In genomic region chrX:130339408-130340222, GRCh38 we compare ENCODE assay signal across 8 cellular contexts. TPM values are rescaled to one million over a fixed set of nuclear protein-coding genes. Genes with fewer than 3 reads are reported as not detected.
DNase-seq lines count a peak whose midpoint lies in the region; ATAC-seq and TF ChIP-seq lines count a peak whose summit lies in the region.

TSS of gene SLC25A14 (plus strand) at chrX:130339919. CDS start at chrX:130340279, 360 bp downstream.

- H3K4me1 Mint-ChIP-seq in IgD-negative memory B cell = peaks cover 0 to 10% (median 6%) of the 10 kb centered on the region in 3 donors

- H3K27me3 Mint-ChIP-seq in IgD-negative memory B cell = peaks cover 2% of the 10 kb centered on the region

- H3K79me2 ChIP-seq in PC-9 (ENCODE audit: low read depth) = no peaks in the 10 kb centered on the region; the same call in 1 of the 2 replicates

- TSS peak; percentile 80 for BruUV-seq in PC-9 (replicated peaks; lab: Mats Ljungman, UMichigan)

- H3K36me3 ChIP-seq in PC-9 (ENCODE audit: low read depth) = no peaks in the 10 kb centered on the region
- H3K36me3 ChIP-seq in muscle layer of duodenum (ENCODE audit: control insufficient read depth in 1 of 2, insufficient read depth in 2 of 2, low read length in 2 of 2) = no peaks in the 10 kb centered on the region

- peak within 1 kb of the TSS; percentile 91 to 98 (median 94) for H3K4me3 Mint-ChIP-seq in IgD-negative memory B cell

- H3K27ac Mint-ChIP-seq in IgD-negative memory B cell = peak within 1 kb of the TSS; percentile 81 to 97 (median 88)

- no peaks in the 10 kb centered on the region for H3F3A ChIP-seq in PC-9 (ENCODE audit: insufficient read depth, low read depth)

- no peaks in the 10 kb centered on the region for H3K36me3 Mint-ChIP-seq in IgD-negative memory B cell

- no peaks in the 10 kb centered on the region for H3K9me2 ChIP-seq in PC-9 (ENCODE audit: insufficient read depth)

- intact Hi-C loops in PC-9 (cut with micrococcal nuclease; ENCODE audit: unreplicated experiment) = loop anchor here (1.0 to 5.0 kb wide), 2 partner anchors 53 to 71 kb away; partner anchors contain the start of gene ZNF280C

- CTCF ChIA-PET in PC-9 (lab: Charles Lee) = no interaction called here

- H3K4me3 ChIP-seq in PC-9 (peak within 1 kb of the TSS; percentile 80), muscle layer of duodenum (ENCODE audit: low read depth in 1 of 2, low read length in 2 of 2) (peak within 1 kb of the TSS; percentile 81 to 98)

- 0 out of 2 replicates have a peak within 1 kb of the TSS, but pooled peaks have one; percentile 19 for H3K27ac ChIP-seq in PC-9
- no peak within 1 kb of the TSS for H3K27ac ChIP-seq in muscle layer of duodenum (ENCODE audit: low read length)

- ATAC-seq in GM21576 (IDR thresholded peaks at IDR 0.05; ENCODE audit: unreplicated experiment) = peak; percentile 99
- ATAC-seq in esophagus mucosa = peak; percentile 86

- H3K4me1 ChIP-seq in PC-9 (replicated peaks; ENCODE audit: insufficient read depth) (0 out of 2 replicates have a peak, but pooled peaks cover 5% of the 10 kb centered on the region), muscle layer of duodenum (ENCODE audit: control insufficient read depth in 1 of 2, insufficient read depth in 2 of 2, low read length in 2 of 2) (no peaks in the 10 kb centered on the region)

- no peaks in the 10 kb centered on the region for H3K27me3 ChIP-seq in PC-9 (ENCODE audit: insufficient read depth, low read depth)
- H3K27me3 ChIP-seq in muscle layer of duodenum (ENCODE audit: low read depth, low read length) = no peaks in the 10 kb centered on the region

- POLR2A ChIA-PET in PC-9 (lab: Charles Lee; ENCODE audit: unreplicated experiment) = interaction anchor here (0.8 kb wide), 1 partner anchor 563 kb away, joined by 14 read pairs; the partner anchor contains the start of gene ENOX2

- H3K9me3 ChIP-seq in PC-9 (ENCODE audit: insufficient read depth, low read depth) (no peaks in the 10 kb centered on the region), muscle layer of duodenum (ENCODE audit: control insufficient read depth in 1 of 2, low read length in 2 of 2) (no peaks in the 10 kb centered on the region)

- H3K4me2 ChIP-seq in PC-9 = peak within 1 kb of the TSS; percentile 83

- peak within 1 kb of the TSS; percentile 100 for H2AFZ ChIP-seq in PC-9

- DNase-seq in DMS53 (lab: John Stamatoyannopoulos, UW) (peak; percentile 91), PC-9 (peak; percentile 74 to 82), activated T-cell treated with anti-CD3 and anti-CD28 coated beads for 48 hours (ENCODE audit: low read depth) (peak; percentile 52)
- DNase-seq in stimulated activated CD8-positive, alpha-beta memory T cell treated with anti-CD3 and anti-CD28 coated beads, Interleukin-7, amount 100 ng/mL, for 48 hours (ENCODE audit: extremely low read depth in 1 of 2, low read depth in 1 of 2) = peak; percentile 43 to 59

- TF ChIP-seq CTCF in PC-9 (conservative IDR thresholded peaks at IDR 0.05) = no peak

- H4K20me1 ChIP-seq in PC-9 (ENCODE audit: insufficient read depth) = no peaks in the 10 kb centered on the region

- no peaks in the 10 kb centered on the region for H3K9me3 Mint-ChIP-seq in IgD-negative memory B cell

RNA-seq across cellular contexts. Expression of gene SLC25A14, which starts in this region (rescaled TPM):
- 6.7 TPM for polyA plus RNA-seq in IgD-negative memory B cell
- 28.2 and 30.4 TPM in 2 replicates for total RNA-seq in PC-9 (2021)
- 8.4 TPM for total RNA-seq in esophagus mucosa
